Comparison of ENCODE assay signal across 14 cellular contexts in the genomic region with DNA sequence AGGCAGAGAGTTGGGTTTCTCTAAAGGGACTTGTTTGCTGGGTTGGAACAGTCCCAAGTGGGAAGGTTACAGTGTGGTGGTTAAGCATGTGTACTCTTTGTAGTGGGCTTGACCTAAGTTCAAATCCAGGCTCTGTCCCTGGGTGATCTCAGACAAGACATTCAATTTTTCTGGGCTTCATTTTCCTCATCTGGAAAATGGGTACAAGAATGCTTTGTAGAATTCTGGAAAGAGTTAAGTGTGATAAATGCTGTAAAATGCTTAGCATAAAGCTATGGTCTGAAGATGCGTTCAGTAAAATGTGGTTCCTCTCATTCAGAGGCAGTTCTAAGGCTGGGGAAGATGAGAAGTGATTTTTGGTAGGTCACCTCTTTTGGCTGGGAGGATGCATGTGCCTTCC. TPM values are rescaled to one million over a fixed set of nuclear protein-coding genes. Genes with fewer than 3 reads are reported as not detected.
A peak's percentile ranks its signal among the peaks of the same experiment; 100 is the strongest.
DNase-seq lines count a peak whose midpoint lies in the region; ATAC-seq, FAIRE-seq and TF ChIP-seq lines count a peak whose summit lies in the region.
"Had no signal": no experiment of that assay in that cellular context is flagged by ENCODE, and none has a peak within 500 bp of the region (broad histone marks: within the 10 kb centered on the region; RNA-seq: fewer than 3 reads in every experiment).

No MANE protein-coding gene starts in this region.

- POLR2A ChIA-PET in CD8-positive, alpha-beta memory T cell (lab: Charles Lee): no interaction called here

- no peak for FAIRE-seq in H54 (lab: Jason Lieb, UNC)

- no peak for DNase-seq in CD8-positive, alpha-beta memory T cell
- DNase-seq in LNCaP clone FGC (ENCODE audit: low read depth) (no peak), natural killer cell (no peak), HAP-1 (ENCODE audit: low spot score in 2 of 2) (no peak), spleen (no peak), H54 (ENCODE audit: insufficient read length, low spot score) (no peak)
- DNase-seq: activated CD8-positive, alpha-beta memory T cell treated with anti-CD3 and anti-CD28 coated beads, Interleukin-2, amount 50 U/mL, for 4 hours; cortex of kidney; right cardiac atrium; SK-N-SH had no signal

- peaks cover 27% of the 10 kb centered on the region for H3K27me3 ChIP-seq in CD8-positive, alpha-beta memory T cell (ENCODE audit: insufficient read depth, low read length, poor library complexity, severe bottlenecking)
- peaks cover 5 to 11% of the 10 kb centered on the region in 2 donors for H3K27me3 ChIP-seq in duodenal mucosa (ENCODE audit: control insufficient read depth in 1 of 2, insufficient read depth in 2 of 2, low read length in 2 of 2)
- no peaks in the 10 kb centered on the region for H3K27me3 ChIP-seq in HAP-1 (ENCODE audit: low read depth)
- H3K27me3 ChIP-seq in spleen (replicated peaks in 1 of 7): peaks cover 0 to 92% (median 53%) of the 10 kb centered on the region in 7 donors

- peak overlapping the region in 3 of 8 donors; percentile 10 to 16 (median 11) for H3K27ac Mint-ChIP-seq in CD8-positive, alpha-beta memory T cell
- no peak overlapping the region for H3K27ac Mint-ChIP-seq in natural killer cell
- H3K27ac Mint-ChIP-seq: stimulated activated naive CD8-positive, alpha-beta T cell treated with anti-CD3 and anti-CD28 coated beads, Interleukin-15, Interleukin-2, amounts not matched to agents 100 ng/mL and 50 ng/mL, for 24 hours had no signal

- peaks cover 45 to 53% (median 49%) of the 10 kb centered on the region in 3 donors for H3K4me1 Mint-ChIP-seq in CD8-positive, alpha-beta memory T cell
- H3K4me1 Mint-ChIP-seq in natural killer cell: peaks cover 34 to 41% of the 10 kb centered on the region in 2 donors

- H3K4me3 Mint-ChIP-seq in CD8-positive, alpha-beta memory T cell: peak overlapping the region; percentile 17 to 76 (median 46)
- peak overlapping the region; percentile 22 for H3K4me3 Mint-ChIP-seq in natural killer cell

- ATAC-seq in natural killer cell (no peak), GM18498 (IDR thresholded peaks at IDR 0.05; ENCODE audit: unreplicated experiment) (no peak)
- ATAC-seq: right cardiac atrium had no signal

- CTCF ChIA-PET in CD8-positive, alpha-beta memory T cell (lab: Charles Lee): interaction anchor here (1.7 kb wide), 1 partner anchor 72 kb away, joined by 9 read pairs; no protein-coding TSS in a partner anchor

- no peaks in the 10 kb centered on the region for H3K36me3 Mint-ChIP-seq in CD8-positive, alpha-beta memory T cell
- no peaks in the 10 kb centered on the region for H3K36me3 Mint-ChIP-seq in natural killer cell

- 78 to 80% (median 79%) methylated on average over 1 of the region's 1 CpG for WGBS in spleen, 5 donors

- TF ChIP-seq CTCF in LNCaP clone FGC (IDR thresholded peaks at IDR 0.05; ENCODE audit: control insufficient read depth, extremely low read depth, insufficient read depth): no peak
- no peak for TF ChIP-seq CTCF in natural killer cell (IDR thresholded peaks at IDR 0.05)
- no peak for TF ChIP-seq CTCF in spleen (IDR thresholded peaks at IDR 0.05 in 8 of 11, conservative IDR thresholded peaks at IDR 0.05 in 3 of 11)

- in situ Hi-C loops in HAP-1 (cut with MboI; ENCODE audit: low sequenced_read_pairs): no loop called here

- H3K4me1 ChIP-seq in CD8-positive, alpha-beta memory T cell (ENCODE audit: insufficient read depth, low read length): peaks cover 48% of the 10 kb centered on the region
- H3K4me1 ChIP-seq in duodenal mucosa (ENCODE audit: control insufficient read depth in 1 of 2, insufficient read depth in 2 of 2, low read length in 2 of 2) (peaks cover 23 to 37% of the 10 kb centered on the region in 2 donors), HAP-1 (peaks cover 25% of the 10 kb centered on the region), spleen (peaks cover 8 to 56% (median 36%) of the 10 kb centered on the region in 6 donors)

- H3K9me3 ChIP-seq in CD8-positive, alpha-beta memory T cell (ENCODE audit: low read length): no peaks in the 10 kb centered on the region
- H3K9me3 ChIP-seq in duodenal mucosa (ENCODE audit: control insufficient read depth in 1 of 2, low read length in 2 of 2): no peaks in the 10 kb centered on the region
- no peaks in the 10 kb centered on the region for H3K9me3 ChIP-seq in HAP-1
- H3K9me3 ChIP-seq in spleen: no peaks in the 10 kb centered on the region
- H3K9me3 ChIP-seq: SK-N-SH had no signal

- no peaks in the 10 kb centered on the region for H3K36me3 ChIP-seq in CD8-positive, alpha-beta memory T cell (ENCODE audit: insufficient read depth, low read length)
- no peaks in the 10 kb centered on the region for H3K36me3 ChIP-seq in duodenal mucosa (ENCODE audit: control insufficient read depth in 1 of 2, insufficient read depth in 2 of 2, low read length in 2 of 2)
- H3K36me3 ChIP-seq in HAP-1 (replicated peaks): no peaks in the 10 kb centered on the region
- H3K36me3 ChIP-seq in spleen: no peaks in the 10 kb centered on the region

- H3K27ac ChIP-seq in CD8-positive, alpha-beta memory T cell (ENCODE audit: low read depth, low read length): no peak overlapping the region
- no peak overlapping the region for H3K27ac ChIP-seq in duodenal mucosa (ENCODE audit: low read depth, low read length)
- H3K27ac ChIP-seq in spleen: no peak overlapping the region

- peak overlapping the region in 1 of 2 donors; percentile 30 for H3K9ac ChIP-seq in duodenal mucosa (ENCODE audit: low read depth in 1 of 2, low read length in 2 of 2)
- H3K9ac ChIP-seq: SK-N-SH had no signal

- H3K4me3 ChIP-seq in CD8-positive, alpha-beta memory T cell (ENCODE audit: low read length): no peak overlapping the region
- H3K4me3 ChIP-seq in LNCaP clone FGC (ENCODE audit: low read depth, low read length) (peak overlapping the region; percentile 45), duodenal mucosa (ENCODE audit: low read depth in 1 of 2, low read length in 2 of 2) (peak overlapping the region; percentile 41 to 43), HAP-1 (no peak overlapping the region), spleen (no peak overlapping the region)

- no peak for TF ChIP-seq POLR2A in spleen (IDR thresholded peaks at IDR 0.05)
- no peak for TF ChIP-seq POLR2A in H54 (IDR thresholded peaks at IDR 0.05; ENCODE audit: low read depth, low read length)

- H3K9me3 Mint-ChIP-seq in CD8-positive, alpha-beta memory T cell: no peaks in the 10 kb centered on the region
- H3K9me3 Mint-ChIP-seq in natural killer cell: no peaks in the 10 kb centered on the region
- H3K9me3 Mint-ChIP-seq: stimulated activated naive CD8-positive, alpha-beta T cell treated with anti-CD3 and anti-CD28 coated beads, Interleukin-15, Interleukin-2, amounts not matched to agents 100 ng/mL and 50 ng/mL, for 24 hours had no signal

- intact Hi-C loops in natural killer cell (cut with micrococcal nuclease): no loop called here
- intact Hi-C loops in spleen (cut with DNase I; ENCODE audit: low total_unique reads): no loop called here

- peaks cover 51 to 60% of the 10 kb centered on the region in 2 donors for H3K27me3 Mint-ChIP-seq in CD8-positive, alpha-beta memory T cell
- peaks cover 62 to 63% of the 10 kb centered on the region in 2 donors for H3K27me3 Mint-ChIP-seq in natural killer cell (ENCODE audit: low read depth in 2 of 2)

RNA-seq across cellular contexts. Expression of gene GRHL3, which starts 0.8 kb away (rescaled TPM):
- total RNA-seq in CD8-positive, alpha-beta memory T cell: under 1 TPM; 0.13 to 0.29 TPM
- polyA plus RNA-seq in CD8-positive, alpha-beta memory T cell: not detected
- total RNA-seq in natural killer cell: not detected
- not detected for total RNA-seq in spleen
- polyA plus RNA-seq in spleen: under 1 TPM in 2 of 3 donors, not detected in 1; 0.04 to 0.06 TPM
- total RNA-seq: fibroblast of villous mesenchyme had no signal
- polyA plus RNA-seq: right cardiac atrium had no signal

Comparison
In these comparisons a context has a peak if more than half of its experiments do, and no peak if none do; other contexts are left out.
1. H3K4me3 ChIP-seq: peak in LNCaP clone FGC (single experiment) and duodenal mucosa (2 of 2); none in CD8-positive, alpha-beta memory T cell (single experiment), HAP-1 (single experiment) and spleen (0 of 8).